30 cellular contexts compared by ENCODE assay signal in genomic region chr12:127101086-127101485, GRCh38.
"Had no signal": no experiment of that assay in that cellular context is flagged by ENCODE, and none has a peak within 500 bp of the region (broad histone marks: within the 10 kb centered on the region; RNA-seq: fewer than 3 reads in every experiment).

No MANE protein-coding gene starts in this region.

- H3K9me3 ChIP-seq: ascending aorta, breast epithelium, colonic mucosa, esophagus squamous epithelium had no signal

- H3K4me1 ChIP-seq: ascending aorta, breast epithelium, colonic mucosa, esophagus squamous epithelium had no signal

- H3K4me3 Mint-ChIP-seq: activated B cell treated with CpG ODN at 0.5 μM for 24 hours; activated CD8-positive, alpha-beta memory T cell treated with anti-CD3 and anti-CD28 coated beads, Interleukin-2, amount 10 ng/mL, durations not matched to agents 7 days and 5 days; activated CD8-positive, alpha-beta T cell treated with anti-CD3 and anti-CD28 coated beads, Interleukin-2, amount 10 ng/mL, durations not matched to agents 7 days and 5 days; activated naive CD4-positive, alpha-beta T cell treated with anti-CD3 and anti-CD28 coated beads, Interleukin-2, amount 10 ng/mL, durations not matched to agents 7 days and 5 days; activated naive CD8-positive, alpha-beta T cell treated with anti-CD3 and anti-CD28 coated beads, Interleukin-2, amount 10 ng/mL, durations not matched to agents 7 days and 5 days; brain; T-helper 1 cell treated with Interleukin-12 subunit alpha and Interleukin-12 subunit beta and Interleukin-4 antibody, amounts not matched to agents 30 μg/mL and 1 μg/mL, for 36 hours had no signal

- H3K27ac Mint-ChIP-seq: activated B cell treated with CpG ODN at 0.5 μM for 24 hours; activated CD8-positive, alpha-beta memory T cell treated with anti-CD3 and anti-CD28 coated beads, Interleukin-2, amount 10 ng/mL, durations not matched to agents 7 days and 5 days; activated CD8-positive, alpha-beta T cell treated with anti-CD3 and anti-CD28 coated beads, Interleukin-2, amount 10 ng/mL, durations not matched to agents 7 days and 5 days; activated naive CD4-positive, alpha-beta T cell treated with anti-CD3 and anti-CD28 coated beads, Interleukin-2, amount 10 ng/mL, durations not matched to agents 7 days and 5 days; activated naive CD4-positive, alpha-beta T cell treated with anti-CD3 and anti-CD28 coated beads, Interleukin-2, amount 50 U/mL, for 72 hours; activated naive CD8-positive, alpha-beta T cell treated with anti-CD3 and anti-CD28 coated beads, Interleukin-2, amount 10 ng/mL, durations not matched to agents 7 days and 5 days; brain; T-helper 1 cell treated with Interleukin-12 subunit alpha and Interleukin-12 subunit beta and Interleukin-4 antibody, amounts not matched to agents 30 μg/mL and 1 μg/mL, for 36 hours had no signal

- H3K9me3 Mint-ChIP-seq: activated B cell treated with CpG ODN at 0.5 μM for 24 hours; activated naive CD4-positive, alpha-beta T cell treated with anti-CD3 and anti-CD28 coated beads, Interleukin-2, amount 10 ng/mL, durations not matched to agents 7 days and 5 days; activated naive CD4-positive, alpha-beta T cell treated with anti-CD3 and anti-CD28 coated beads, Interleukin-2, amount 50 U/mL, for 72 hours; activated naive CD8-positive, alpha-beta T cell treated with anti-CD3 and anti-CD28 coated beads, Interleukin-2, amount 10 ng/mL, durations not matched to agents 7 days and 5 days; T-helper 1 cell treated with Interleukin-12 subunit alpha and Interleukin-12 subunit beta and Interleukin-4 antibody, amounts not matched to agents 30 μg/mL and 1 μg/mL, for 36 hours had no signal

- H3K4me1 Mint-ChIP-seq: activated B cell treated with CpG ODN at 0.5 μM for 24 hours; activated CD8-positive, alpha-beta memory T cell treated with anti-CD3 and anti-CD28 coated beads, Interleukin-2, amount 10 ng/mL, durations not matched to agents 7 days and 5 days; activated naive CD4-positive, alpha-beta T cell treated with anti-CD3 and anti-CD28 coated beads, Interleukin-2, amount 10 ng/mL, durations not matched to agents 7 days and 5 days; activated naive CD8-positive, alpha-beta T cell treated with anti-CD3 and anti-CD28 coated beads, Interleukin-2, amount 10 ng/mL, durations not matched to agents 7 days and 5 days; brain had no signal

- ATAC-seq: activated CD4-positive, CD25-positive, alpha-beta regulatory T cell treated with anti-CD3 and anti-CD28 coated beads, Interleukin-2, amount 50 U/mL, for 24 hours; activated CD8-positive, alpha-beta memory T cell treated with anti-CD3 and anti-CD28 coated beads, Interleukin-2, amount 10 ng/mL, durations not matched to agents 7 days and 5 days; activated CD8-positive, alpha-beta T cell treated with anti-CD3 and anti-CD28 coated beads, Interleukin-2, amount 10 ng/mL, durations not matched to agents 7 days and 5 days; activated naive CD4-positive, alpha-beta T cell treated with anti-CD3 and anti-CD28 coated beads, Interleukin-2, amount 50 U/mL, for 72 hours had no signal

- H3K36me3 Mint-ChIP-seq: activated CD8-positive, alpha-beta memory T cell treated with anti-CD3 and anti-CD28 coated beads, Interleukin-2, amount 10 ng/mL, durations not matched to agents 7 days and 5 days; activated naive CD4-positive, alpha-beta T cell treated with anti-CD3 and anti-CD28 coated beads, Interleukin-2, amount 10 ng/mL, durations not matched to agents 7 days and 5 days; activated naive CD4-positive, alpha-beta T cell treated with anti-CD3 and anti-CD28 coated beads, Interleukin-2, amount 50 U/mL, for 72 hours; activated naive CD8-positive, alpha-beta T cell treated with anti-CD3 and anti-CD28 coated beads, Interleukin-2, amount 10 ng/mL, durations not matched to agents 7 days and 5 days; brain had no signal

- H3K36me3 ChIP-seq: ascending aorta, breast epithelium, cardiac muscle cell, colonic mucosa, esophagus squamous epithelium, WERI-Rb-1 had no signal

- H3K4me3 ChIP-seq: ascending aorta, breast epithelium, cardiac muscle cell, colonic mucosa, esophagus squamous epithelium had no signal

- H3K27me3 ChIP-seq: ascending aorta, breast epithelium, cardiac muscle cell, colonic mucosa, esophagus squamous epithelium had no signal

- H3K27ac ChIP-seq: ascending aorta, breast epithelium, cardiac muscle cell, colonic mucosa, epithelial cell of prostate, esophagus squamous epithelium, WERI-Rb-1 had no signal

- DNase-seq: activated B cell treated with CpG ODN at 0.5 μM for 24 hours; activated CD4-positive, alpha-beta T cell treated with anti-CD3 and anti-CD28 coated beads for 48 hours; activated CD4-positive, alpha-beta T cell treated with anti-CD3 and anti-CD28 coated beads, Interleukin-2, amount 50 U/mL, for 1 hour; activated CD4-positive, alpha-beta T cell treated with anti-CD3 and anti-CD28 coated beads, Interleukin-2, amount 50 U/mL, for 48 hours; activated CD8-positive, alpha-beta memory T cell treated with anti-CD3 and anti-CD28 coated beads, Interleukin-2, amount 10 ng/mL, durations not matched to agents 7 days and 5 days; activated CD8-positive, alpha-beta memory T cell treated with anti-CD3 and anti-CD28 coated beads, Interleukin-2, amount 50 U/mL, for 4 hours; activated CD8-positive, alpha-beta T cell treated with anti-CD3 and anti-CD28 coated beads, Interleukin-2, amount 10 ng/mL, durations not matched to agents 7 days and 5 days; activated gamma-delta T cell; activated naive CD4-positive, alpha-beta T cell; activated naive CD4-positive, alpha-beta T cell treated with anti-CD3 and anti-CD28 coated beads, Interleukin-2, amount 10 ng/mL, durations not matched to agents 7 days and 5 days; activated naive CD8-positive, alpha-beta T cell treated with anti-CD3 and anti-CD28 coated beads, Interleukin-2, amount 10 ng/mL, durations not matched to agents 7 days and 5 days; activated T-cell treated with anti-CD3 and anti-CD28 coated beads, Interleukin-2, amount 50 U/mL, for 1 hour; activated T-cell treated with anti-CD3 and anti-CD28 coated beads, Interleukin-2, amount 50 U/mL, for 48 hours; central memory CD4-positive, alpha-beta T cell; cerebellar nuclear complex; colonic mucosa; effector CD8-positive, alpha-beta T cell; esophagus squamous epithelium; foreskin fibroblast; head of caudate nucleus; T-helper 9 cell; WERI-Rb-1 had no signal

- H3K27me3 Mint-ChIP-seq: activated B cell treated with CpG ODN at 0.5 μM for 24 hours; activated naive CD4-positive, alpha-beta T cell treated with anti-CD3 and anti-CD28 coated beads, Interleukin-2, amount 10 ng/mL, durations not matched to agents 7 days and 5 days; activated naive CD8-positive, alpha-beta T cell treated with anti-CD3 and anti-CD28 coated beads, Interleukin-2, amount 10 ng/mL, durations not matched to agents 7 days and 5 days; brain had no signal
